14 cellular contexts compared by ENCODE assay signal in genomic region chr5:179680014-179680779, GRCh38. TPM values are rescaled to one million over a fixed set of nuclear protein-coding genes. Genes with fewer than 3 reads are reported as not detected.
A peak's percentile ranks its signal among the peaks of the same experiment; 100 is the strongest.
DNase-seq lines count a peak whose midpoint lies in the region; ATAC-seq and TF ChIP-seq lines count a peak whose summit lies in the region.
"Had no signal": no experiment of that assay in that cellular context is flagged by ENCODE, and none has a peak within 500 bp of the region (broad histone marks: within the 10 kb centered on the region; RNA-seq: fewer than 3 reads in every experiment).

No MANE protein-coding gene starts in this region.

- peak overlapping the region; percentile 44 to 97 (median 88) for H3K27ac Mint-ChIP-seq in CD4-positive, alpha-beta memory T cell
- no peak overlapping the region for H3K27ac Mint-ChIP-seq in activated T-helper 1 cell treated with anti-CD3 and anti-CD28 coated beads, Interleukin-12 subunit alpha, Interleukin-12 subunit beta, Interleukin-2, Interleukin-4 antibody, amounts not matched to agents 30 ng/mL and 10 ng/mL and 1 ng/mL, durations not matched to agents 14 hours and 24 hours and 36 hours
- peak overlapping the region; percentile 57 for H3K27ac Mint-ChIP-seq in mesothelial cell of epicardium

- ATAC-seq in HG03354 (IDR thresholded peaks at IDR 0.05; ENCODE audit: poor library complexity, severe bottlenecking, unreplicated experiment) = no peak
- ATAC-seq: activated CD4-positive, CD25-positive, alpha-beta regulatory T cell treated with anti-CD3 and anti-CD28 coated beads, Interleukin-2, amount 50 U/mL, for 24 hours had no signal

- H3K9me3 Mint-ChIP-seq in CD4-positive, alpha-beta memory T cell = no peaks in the 10 kb centered on the region
- peaks cover 4% of the 10 kb centered on the region for H3K9me3 Mint-ChIP-seq in activated T-helper 1 cell treated with anti-CD3 and anti-CD28 coated beads, Interleukin-12 subunit alpha, Interleukin-12 subunit beta, Interleukin-2, Interleukin-4 antibody, amounts not matched to agents 30 ng/mL and 10 ng/mL and 1 ng/mL, durations not matched to agents 14 hours and 24 hours and 36 hours
- H3K9me3 Mint-ChIP-seq in mesothelial cell of epicardium = peaks cover 4% of the 10 kb centered on the region

- intact Hi-C loops in CD4-positive, alpha-beta memory T cell (cut with micrococcal nuclease) = no loop called here
- intact Hi-C loops in activated T-helper 1 cell treated with anti-CD3 and anti-CD28 coated beads, Interleukin-12 subunit alpha, Interleukin-12 subunit beta, Interleukin-2, Interleukin-4 antibody, amounts not matched to agents 30 ng/mL and 10 ng/mL and 1 ng/mL, durations not matched to agents 14 hours and 24 hours and 36 hours (cut with micrococcal nuclease) = no loop called here

- H3K4me1 Mint-ChIP-seq in CD4-positive, alpha-beta memory T cell = peaks cover 21 to 51% (median 31%) of the 10 kb centered on the region in 4 donors
- H3K4me1 Mint-ChIP-seq in activated T-helper 1 cell treated with anti-CD3 and anti-CD28 coated beads, Interleukin-12 subunit alpha, Interleukin-12 subunit beta, Interleukin-2, Interleukin-4 antibody, amounts not matched to agents 30 ng/mL and 10 ng/mL and 1 ng/mL, durations not matched to agents 14 hours and 24 hours and 36 hours (ENCODE audit: low read depth) = peaks cover 21% of the 10 kb centered on the region
- peaks cover 19% of the 10 kb centered on the region for H3K4me1 Mint-ChIP-seq in mesothelial cell of epicardium

- H3K36me3 Mint-ChIP-seq in CD4-positive, alpha-beta memory T cell = peaks cover 0 to 13% of the 10 kb centered on the region in 2 donors
- peaks cover 15% of the 10 kb centered on the region for H3K36me3 Mint-ChIP-seq in activated T-helper 1 cell treated with anti-CD3 and anti-CD28 coated beads, Interleukin-12 subunit alpha, Interleukin-12 subunit beta, Interleukin-2, Interleukin-4 antibody, amounts not matched to agents 30 ng/mL and 10 ng/mL and 1 ng/mL, durations not matched to agents 14 hours and 24 hours and 36 hours (ENCODE audit: low read depth)
- H3K36me3 Mint-ChIP-seq in mesothelial cell of epicardium = peaks cover 8% of the 10 kb centered on the region

- no peaks in the 10 kb centered on the region for H3K27me3 Mint-ChIP-seq in CD4-positive, alpha-beta memory T cell
- no peaks in the 10 kb centered on the region for H3K27me3 Mint-ChIP-seq in activated T-helper 1 cell treated with anti-CD3 and anti-CD28 coated beads, Interleukin-12 subunit alpha, Interleukin-12 subunit beta, Interleukin-2, Interleukin-4 antibody, amounts not matched to agents 30 ng/mL and 10 ng/mL and 1 ng/mL, durations not matched to agents 14 hours and 24 hours and 36 hours (ENCODE audit: insufficient read depth)
- H3K27me3 Mint-ChIP-seq in mesothelial cell of epicardium (ENCODE audit: low read depth) = no peaks in the 10 kb centered on the region

- CTCF ChIA-PET in CD4-positive, alpha-beta memory T cell (lab: Charles Lee; ENCODE audit: partially characterized antibody) = interaction anchor here (1.0 to 2.7 kb wide), 8 partner anchors 8 to 57 kb away, joined by 3 to 23 read pairs (median 6); partner anchors contain the start of genes HNRNPH1 and MAML1
- CTCF ChIA-PET in HEK293 (lab: Yijun Ruan, JAX) = interaction anchor here (0.6 to 1.1 kb wide), 4 partner anchors 11 to 225 kb away, joined by 3 to 5 read pairs (median 3); partner anchors contain the start of gene HNRNPH1

- no peaks in the 10 kb centered on the region for H3K9me3 ChIP-seq in CD4-positive, alpha-beta memory T cell (ENCODE audit: control insufficient read depth in 1 of 2, low read length in 2 of 2)
- H3K9me3 ChIP-seq in HEK293 (ENCODE audit: control insufficient read depth, insufficient read depth, low read depth, low read length) = no peaks in the 10 kb centered on the region
- H3K9me3 ChIP-seq: transverse colon had no signal

- H3K27me3 ChIP-seq in CD4-positive, alpha-beta memory T cell (ENCODE audit: insufficient read depth, low read length) = no peaks in the 10 kb centered on the region
- H3K27me3 ChIP-seq: transverse colon had no signal

- peaks cover 28% of the 10 kb centered on the region for H3K4me1 ChIP-seq in CD4-positive, alpha-beta memory T cell (ENCODE audit: insufficient read depth, low read length)
- H3K4me1 ChIP-seq in HEK293 (ENCODE audit: control insufficient read depth, insufficient read depth, low read length) = no peaks in the 10 kb centered on the region

- no peak overlapping the region for H3K27ac ChIP-seq in CD4-positive, alpha-beta memory T cell (ENCODE audit: low read depth, low read length)
- no peak overlapping the region for H3K27ac ChIP-seq in HEK293 (ENCODE audit: extremely low read depth, low read depth, low read length)

- TF ChIP-seq CTCF in HEK293 (tag by site-specific recombination; IDR thresholded peaks at IDR 0.05) (no peak), mesothelial cell of epicardium (IDR thresholded peaks at IDR 0.05; ENCODE audit: unreplicated experiment) (no peak)

- H3K36me3 ChIP-seq in CD4-positive, alpha-beta memory T cell (ENCODE audit: insufficient read depth, low read length) = no peaks in the 10 kb centered on the region
- no peaks in the 10 kb centered on the region; a peak in 1 of 3 replicates for H3K36me3 ChIP-seq in HEK293 (ENCODE audit: control insufficient read depth in 2 of 2, insufficient read depth in 1 of 2, low read length in 2 of 2)
- H3K36me3 ChIP-seq: transverse colon had no signal

- peak overlapping the region; percentile 33 to 97 (median 68) for H3K4me3 Mint-ChIP-seq in CD4-positive, alpha-beta memory T cell
- peak overlapping the region; percentile 63 for H3K4me3 Mint-ChIP-seq in activated T-helper 1 cell treated with anti-CD3 and anti-CD28 coated beads, Interleukin-12 subunit alpha, Interleukin-12 subunit beta, Interleukin-2, Interleukin-4 antibody, amounts not matched to agents 30 ng/mL and 10 ng/mL and 1 ng/mL, durations not matched to agents 14 hours and 24 hours and 36 hours
- H3K4me3 Mint-ChIP-seq in mesothelial cell of epicardium = peak overlapping the region; percentile 33

- POLR2A ChIA-PET in CD4-positive, alpha-beta memory T cell (lab: Charles Lee; ENCODE audit: partially characterized antibody) = interaction anchor here (0.6 to 3.8 kb wide), 9 partner anchors 11 to 126 kb away, joined by 3 to 59 read pairs (median 9); partner anchors contain the start of genes HNRNPH1 and MAML1
- POLR2A ChIA-PET in HEK293 (lab: Yijun Ruan, JAX) = no interaction called here

- no peak overlapping the region for H3K4me3 ChIP-seq in CD4-positive, alpha-beta memory T cell (ENCODE audit: low read length in 2 of 2)
- no peak overlapping the region for H3K4me3 ChIP-seq in HEK293 (ENCODE audit: low read depth, low read length)

- no peak for DNase-seq in CD4-positive, alpha-beta memory T cell
- DNase-seq in activated T-helper 1 cell treated with anti-CD3 and anti-CD28 coated beads, Interleukin-12 subunit alpha, Interleukin-12 subunit beta, Interleukin-2, Interleukin-4 antibody, amounts not matched to agents 30 ng/mL and 10 ng/mL and 1 ng/mL, durations not matched to agents 14 hours and 24 hours and 36 hours (ENCODE audit: low spot score) = no peak
- no peak for DNase-seq in mesothelial cell of epicardium (ENCODE audit: low spot score in 2 of 2, unreplicated experiment in 2 of 2)
- DNase-seq in NCI-H2029 treated with DMSO at 0.1 percent for 48 hours (lab: John Stamatoyannopoulos, UW) = no peak
- no peak for DNase-seq in globus pallidus (ENCODE audit: low spot score)
- no peak for DNase-seq in NCI-H2227 (lab: John Stamatoyannopoulos, UW; ENCODE audit: unreplicated experiment)
- DNase-seq: cortex of kidney, NCI-H524, SHP77, transverse colon had no signal

TF ChIP-seq in HEK293, 187 proteins besides CTCF, POLR2A, EP300 and RAD21:
- TF ChIP-seq TRIM28 (IDR thresholded peaks at IDR 0.05; ENCODE audit: borderline replicate concordance, low read length) (peak; percentile 27; the same call in 1 of the 2 replicates), KLF10 (tag by site-specific recombination; IDR thresholded peaks at IDR 0.05) (no peak)
TF ChIP-seq in HEK293: peak in this region for 1.

RNA-seq across cellular contexts. Expression of gene CBY3, which starts 0.6 kb away (rescaled TPM):
- total RNA-seq in CD4-positive, alpha-beta memory T cell = under 1 TPM; 0.58 to 0.76 TPM
- polyA plus RNA-seq in CD4-positive, alpha-beta memory T cell = under 1 TPM; 0.36 to 0.56 TPM
- 0.66 and 1.0 TPM in 2 replicates for total RNA-seq in activated T-helper 1 cell treated with anti-CD3 and anti-CD28 coated beads, Interleukin-12 subunit alpha, Interleukin-12 subunit beta, Interleukin-2, Interleukin-4 antibody, amounts not matched to agents 30 ng/mL and 10 ng/mL and 1 ng/mL, durations not matched to agents 14 hours and 24 hours and 36 hours
- total RNA-seq in mesothelial cell of epicardium = 0.47 TPM in 1 of 3 replicates, not detected in the others
- total RNA-seq: skeletal muscle tissue, transverse colon had no signal

RNA-seq across cellular contexts. Expression of gene CANX, which starts 18.6 kb away (rescaled TPM):
- 100 to 1,000 TPM; 377 to 417 TPM for total RNA-seq in CD4-positive, alpha-beta memory T cell
- polyA plus RNA-seq in CD4-positive, alpha-beta memory T cell = 100 to 1,000 TPM; 259 to 394 TPM
- total RNA-seq in activated T-helper 1 cell treated with anti-CD3 and anti-CD28 coated beads, Interleukin-12 subunit alpha, Interleukin-12 subunit beta, Interleukin-2, Interleukin-4 antibody, amounts not matched to agents 30 ng/mL and 10 ng/mL and 1 ng/mL, durations not matched to agents 14 hours and 24 hours and 36 hours = 451 and 465 TPM in 2 replicates
- 487 to 514 TPM (median 500 TPM) in 3 replicates for total RNA-seq in mesothelial cell of epicardium

RNA-seq across cellular contexts. Expression of gene MAML1, which starts 52.4 kb away (rescaled TPM):
- total RNA-seq in CD4-positive, alpha-beta memory T cell = 10 to 100 TPM; 52.4 to 56.5 TPM
- polyA plus RNA-seq in CD4-positive, alpha-beta memory T cell = 10 to 100 TPM in 1 of 2 donors, 1 to 10 TPM in 1; 1.5 to 10.9 TPM
- total RNA-seq in activated T-helper 1 cell treated with anti-CD3 and anti-CD28 coated beads, Interleukin-12 subunit alpha, Interleukin-12 subunit beta, Interleukin-2, Interleukin-4 antibody, amounts not matched to agents 30 ng/mL and 10 ng/mL and 1 ng/mL, durations not matched to agents 14 hours and 24 hours and 36 hours = 36.0 and 37.6 TPM in 2 replicates
- total RNA-seq in mesothelial cell of epicardium = 47.6 to 50.6 TPM (median 49.6 TPM) in 3 replicates

RNA-seq across cellular contexts. Expression of gene HNRNPH1, which starts 56.7 kb away (rescaled TPM):
- 1,000 to 10,000 TPM; 1,611 to 1,625 TPM for total RNA-seq in CD4-positive, alpha-beta memory T cell
- polyA plus RNA-seq in CD4-positive, alpha-beta memory T cell = 100 to 1,000 TPM in 1 of 2 donors, 10 to 100 TPM in 1; 46.5 to 116 TPM
- 987 and 1,028 TPM in 2 replicates for total RNA-seq in activated T-helper 1 cell treated with anti-CD3 and anti-CD28 coated beads, Interleukin-12 subunit alpha, Interleukin-12 subunit beta, Interleukin-2, Interleukin-4 antibody, amounts not matched to agents 30 ng/mL and 10 ng/mL and 1 ng/mL, durations not matched to agents 14 hours and 24 hours and 36 hours
- total RNA-seq in mesothelial cell of epicardium = 1,105 to 1,117 TPM (median 1,115 TPM) in 3 replicates
